In the genomic region with DNA sequence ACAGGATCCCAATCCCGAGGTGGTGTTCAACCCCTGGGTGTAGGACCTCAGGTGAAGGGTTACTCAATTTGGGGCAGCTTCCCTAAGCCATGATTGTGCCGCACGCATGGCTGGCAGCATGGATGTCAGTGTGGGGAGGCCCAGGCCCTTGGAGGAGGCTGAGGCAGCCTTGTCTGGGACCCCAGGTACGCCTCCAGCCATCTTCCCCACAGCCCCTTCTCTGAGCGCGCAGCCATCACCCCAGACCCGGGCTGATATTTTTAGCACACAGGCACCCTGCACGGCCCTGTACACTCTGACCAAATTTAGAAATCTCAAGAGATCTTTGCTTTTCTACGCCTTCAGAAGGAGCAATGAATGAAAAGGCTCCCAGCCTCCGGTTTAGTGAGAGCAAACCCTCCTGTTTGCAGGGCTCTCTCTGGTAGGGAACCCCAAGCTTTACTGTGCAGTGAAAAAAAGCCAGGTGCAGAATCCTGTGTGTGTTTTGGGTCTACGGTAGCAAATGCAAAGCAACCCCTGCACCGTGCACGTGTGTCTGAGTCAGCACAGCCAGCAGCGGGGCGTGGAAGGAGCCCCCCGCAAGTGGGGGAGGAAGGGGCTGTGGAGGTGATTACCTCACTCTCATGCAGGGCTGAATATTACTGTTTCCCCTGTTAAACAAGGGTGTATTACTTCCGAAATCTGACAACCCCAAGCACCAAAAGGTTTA, we compare ENCODE assay signal across 8 cellular contexts. TPM values are rescaled to one million over a fixed set of nuclear protein-coding genes. Genes with fewer than 3 reads are reported as not detected.
A peak's percentile ranks its signal among the peaks of the same experiment; 100 is the strongest.
DNase-seq lines count a peak whose midpoint lies in the region; ATAC-seq and TF ChIP-seq lines count a peak whose summit lies in the region.

No MANE protein-coding gene starts in this region.

- peak overlapping the region; percentile 48 for H3K4me3 Mint-ChIP-seq in CD4-positive, alpha-beta T cell
- no peak overlapping the region for H3K4me3 Mint-ChIP-seq in activated naive CD4-positive, alpha-beta T cell treated with anti-CD3 and anti-CD28 coated beads, Interleukin-2, amount 10 ng/mL, durations not matched to agents 7 days and 5 days
- H3K4me3 Mint-ChIP-seq in HFFc6, result no peak overlapping the region

- peaks cover 34% of the 10 kb centered on the region for H3K4me1 Mint-ChIP-seq in CD4-positive, alpha-beta T cell (ENCODE audit: low read depth)
- H3K4me1 Mint-ChIP-seq in activated naive CD4-positive, alpha-beta T cell treated with anti-CD3 and anti-CD28 coated beads, Interleukin-2, amount 10 ng/mL, durations not matched to agents 7 days and 5 days, result peaks cover 38% of the 10 kb centered on the region
- H3K4me1 Mint-ChIP-seq in HFFc6 (ENCODE audit: low read depth), result no peaks in the 10 kb centered on the region

- no peak for TF ChIP-seq POLR2A in vagina (IDR thresholded peaks at IDR 0.05)

- no peaks in the 10 kb centered on the region for H3K27me3 ChIP-seq in CD4-positive, alpha-beta T cell (ENCODE audit: control insufficient read depth, insufficient read depth, low read length)
- H3K27me3 ChIP-seq in vagina, result no peaks in the 10 kb centered on the region

- H3K36me3 Mint-ChIP-seq in CD4-positive, alpha-beta T cell (ENCODE audit: low read depth), result no peaks in the 10 kb centered on the region
- H3K36me3 Mint-ChIP-seq in activated naive CD4-positive, alpha-beta T cell treated with anti-CD3 and anti-CD28 coated beads, Interleukin-2, amount 10 ng/mL, durations not matched to agents 7 days and 5 days, result no peaks in the 10 kb centered on the region
- no peaks in the 10 kb centered on the region for H3K36me3 Mint-ChIP-seq in HFFc6 (ENCODE audit: low read depth)

- no peaks in the 10 kb centered on the region for H3K9me3 ChIP-seq in CD4-positive, alpha-beta T cell (ENCODE audit: control insufficient read depth, low read length)
- no peaks in the 10 kb centered on the region for H3K9me3 ChIP-seq in vagina

- POLR2A ChIA-PET in CD4-positive, alpha-beta T cell (lab: Charles Lee), result interaction anchor here (1.5 to 2.4 kb wide), 2 partner anchors 47 to 82 kb away, joined by 7 to 13 read pairs; no protein-coding TSS in a partner anchor

- H3K27ac ChIP-seq in CD4-positive, alpha-beta T cell (ENCODE audit: low read depth, low read length), result no peak overlapping the region
- H3K27ac ChIP-seq in vagina, result peak overlapping the region; percentile 36

- DNase-seq in CD4-positive, alpha-beta T cell, result peak in 7 of 10 experiments; percentile 13 to 45 (median 33)
- DNase-seq in activated naive CD4-positive, alpha-beta T cell treated with anti-CD3 and anti-CD28 coated beads, Interleukin-2, amount 10 ng/mL, durations not matched to agents 7 days and 5 days, result peak; percentile 36
- no peak for DNase-seq in vagina (ENCODE audit: extremely low spot score in 2 of 2)
- DNase-seq in NCI-H226, result no peak
- DNase-seq in iPS-NIHi11 (ENCODE audit: low spot score), result no peak
- no peak for DNase-seq in HFFc6

- H3K27ac Mint-ChIP-seq in CD4-positive, alpha-beta T cell, result peak overlapping the region; percentile 79
- peak overlapping the region; percentile 11 for H3K27ac Mint-ChIP-seq in activated naive CD4-positive, alpha-beta T cell treated with anti-CD3 and anti-CD28 coated beads, Interleukin-2, amount 10 ng/mL, durations not matched to agents 7 days and 5 days
- H3K27ac Mint-ChIP-seq in HFFc6, result no peak overlapping the region

- peak; percentile 93 for ATAC-seq in CD4-positive, alpha-beta T cell (ENCODE audit: poor library complexity)
- ATAC-seq in GM19452 (IDR thresholded peaks at IDR 0.05; ENCODE audit: unreplicated experiment), result peak; percentile 53
- ATAC-seq in HG03432 (IDR thresholded peaks at IDR 0.05; ENCODE audit: unreplicated experiment), result peak; percentile 54

- TF ChIP-seq CTCF in CD4-positive, alpha-beta T cell (IDR thresholded peaks at IDR 0.05), result no peak
- TF ChIP-seq CTCF in vagina (IDR thresholded peaks at IDR 0.05) (no peak), HFFc6 (IDR thresholded peaks at IDR 0.05) (no peak)

- CTCF ChIA-PET in CD4-positive, alpha-beta T cell (lab: Charles Lee), result no interaction called here
- CTCF ChIA-PET in activated naive CD4-positive, alpha-beta T cell treated with anti-CD3 and anti-CD28 coated beads, Interleukin-2, amount 10 ng/mL, durations not matched to agents 7 days and 5 days (lab: Charles Lee), result interaction anchor here (0.8 to 0.9 kb wide), 2 partner anchors 18 to 55 kb away, joined by 3 read pairs; no protein-coding TSS in a partner anchor

- H3K9me3 Mint-ChIP-seq in CD4-positive, alpha-beta T cell, result no peaks in the 10 kb centered on the region
- no peaks in the 10 kb centered on the region for H3K9me3 Mint-ChIP-seq in activated naive CD4-positive, alpha-beta T cell treated with anti-CD3 and anti-CD28 coated beads, Interleukin-2, amount 10 ng/mL, durations not matched to agents 7 days and 5 days
- H3K9me3 Mint-ChIP-seq in HFFc6, result no peaks in the 10 kb centered on the region

- H3K4me3 ChIP-seq in vagina, result no peak overlapping the region

- no peaks in the 10 kb centered on the region for H3K27me3 Mint-ChIP-seq in CD4-positive, alpha-beta T cell
- peaks cover 47% of the 10 kb centered on the region for H3K27me3 Mint-ChIP-seq in activated naive CD4-positive, alpha-beta T cell treated with anti-CD3 and anti-CD28 coated beads, Interleukin-2, amount 10 ng/mL, durations not matched to agents 7 days and 5 days
- H3K27me3 Mint-ChIP-seq in HFFc6 (ENCODE audit: insufficient read depth), result peaks cover 51% of the 10 kb centered on the region

- intact Hi-C loops in CD4-positive, alpha-beta T cell (cut with DNase I, micrococcal nuclease), result no loop called here
- intact Hi-C loops in vagina (cut with DNase I), result loop anchor here (5.0 kb wide), 1 partner anchor 93 kb away; no protein-coding TSS in a partner anchor

- H3K36me3 ChIP-seq in vagina, result no peaks in the 10 kb centered on the region

- no peaks in the 10 kb centered on the region for H3K4me1 ChIP-seq in vagina

RNA-seq across cellular contexts. Expression of gene CTCFL, which starts 44.3 kb away (rescaled TPM):
- not detected for total RNA-seq in CD4-positive, alpha-beta T cell
- total RNA-seq in vagina, result not detected
- not detected for total RNA-seq in HFFc6 (2021; fragmentation: NEBNext Ultra II Directional; extraction: Animal tissue kit (Norgen Biotek cat#: 25700))

Comparison
In these comparisons a context has a peak if more than half of its experiments do, and no peak if none do; other contexts are left out.
1. DNase-seq: peak in CD4-positive, alpha-beta T cell (7 of 10) and activated naive CD4-positive, alpha-beta T cell treated with anti-CD3 and anti-CD28 coated beads, Interleukin-2, amount 10 ng/mL, durations not matched to agents 7 days and 5 days (single experiment); none in vagina (0 of 2), NCI-H226 (single experiment), iPS-NIHi11 (single experiment) and HFFc6 (single experiment).
2. Peak in every context shown above with its lines, with median percentiles within 50 percentile points of each other: ATAC-seq.